ENCODE assay signal across 21 cellular contexts in the genomic region with DNA sequence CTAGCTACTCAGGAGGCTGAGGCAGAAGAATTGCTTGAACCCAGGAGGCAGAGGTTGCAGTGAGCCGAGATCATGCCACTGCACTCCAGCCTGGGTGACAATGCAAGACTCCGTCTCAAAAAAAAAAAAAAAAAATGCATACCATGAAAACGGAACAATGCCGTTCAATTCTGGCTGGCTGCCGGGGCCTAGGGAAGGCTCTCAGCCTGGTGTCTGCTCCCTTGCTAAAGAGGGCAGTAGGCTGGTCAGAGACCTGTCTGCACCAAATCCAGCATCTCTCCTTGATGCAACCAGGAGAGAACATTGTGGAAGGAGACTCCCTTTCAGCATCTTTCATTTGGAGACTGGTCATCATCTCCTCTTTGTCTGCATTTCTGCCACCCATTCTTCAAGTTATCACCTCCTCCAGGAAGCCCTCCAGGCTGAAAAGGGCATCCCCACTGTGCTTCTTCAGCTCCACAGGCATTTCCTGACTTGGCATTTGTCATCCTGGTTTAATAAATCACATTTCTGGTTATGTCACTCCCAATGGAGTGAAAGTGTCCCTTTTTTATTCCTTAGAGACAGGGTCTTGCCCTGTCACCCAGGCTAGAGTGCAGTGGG. TPM values are rescaled to one million over a fixed set of nuclear protein-coding genes. Genes with fewer than 3 reads are reported as not detected.
DNase-seq lines count a peak whose midpoint lies in the region; ATAC-seq, FAIRE-seq and TF ChIP-seq lines count a peak whose summit lies in the region.
"Had no signal": no experiment of that assay in that cellular context is flagged by ENCODE, and none has a peak within 500 bp of the region (broad histone marks: within the 10 kb centered on the region; RNA-seq: fewer than 3 reads in every experiment).

No MANE protein-coding gene starts in this region.

- H4K5ac ChIP-seq in H1 (ENCODE audit: insufficient read length, low read depth, low read length): no peak overlapping the region

- no peak overlapping the region; the same call in 1 of the 2 replicates for H2AK5ac ChIP-seq in H1 (ENCODE audit: low read depth, low read length)
- no peak overlapping the region for H2AK5ac ChIP-seq in trophoblast cell (ENCODE audit: low read length)

- no peak overlapping the region for H3K27ac ChIP-seq in A673 (ENCODE audit: low read depth, low read length, poor library complexity, severe bottlenecking)
- no peak overlapping the region for H3K27ac ChIP-seq in H1 (ENCODE audit: low read depth, low read length)
- no peak overlapping the region for H3K27ac ChIP-seq in trophoblast cell (ENCODE audit: low read depth, low read length)
- no peak overlapping the region for H3K27ac ChIP-seq in brain microvascular endothelial cell
- H3K27ac ChIP-seq: C4-2B, HL-60 had no signal

- H2BK12ac ChIP-seq in H1 (ENCODE audit: low read depth, low read length) (0 out of 2 replicates have a peak overlapping the region, but pooled peaks have one; percentile 50), trophoblast cell (ENCODE audit: low read length) (no peak overlapping the region)

- FAIRE-seq in H1 (lab: Jason Lieb, UNC): no peak
- FAIRE-seq: GM12878 had no signal

- 91% methylated on average over 3 of the region's 5 CpGs; no CpG with 5 or more reads in 1 of the 2 experiments for WGBS in H1 (ENCODE audit: extremely low coverage in 1 of 2, insufficient coverage in 1 of 2, insufficient read length in 1 of 2, insufficient replicate concordance in 2 of 2, low coverage in 1 of 2, low lambda C conversion rate in 2 of 2, missing lambda C conversion rate in 1 of 2), 2 experiments
- WGBS in trophoblast cell (ENCODE audit: extremely low coverage, insufficient coverage, insufficient read length): no CpG with 5 or more reads among the region's 5 CpGs

- BruUV-seq in A673 (replicated peaks; lab: Mats Ljungman, UMichigan): no TSS peak

- H3K9me3 ChIP-seq in A673 (ENCODE audit: low read depth, low read length, poor library complexity, severe bottlenecking): no peaks in the 10 kb centered on the region
- no peaks in the 10 kb centered on the region for H3K9me3 ChIP-seq in NT2/D1 (ENCODE audit: insufficient read depth, low read length)
- H3K9me3 ChIP-seq in H1 (ENCODE audit: insufficient read depth in 2 of 2, low read depth in 1 of 2, low read length in 1 of 2): no peaks in the 10 kb centered on the region
- H3K9me3 ChIP-seq in trophoblast cell (ENCODE audit: insufficient read depth, low read depth, low read length): no peaks in the 10 kb centered on the region

- H2BK120ac ChIP-seq in H1 (replicated peaks; ENCODE audit: low read depth, low read length) (no peak overlapping the region), trophoblast cell (ENCODE audit: insufficient read depth, low read length, poor library complexity) (no peak overlapping the region)

- no peak for TF ChIP-seq RAD21 in H1 (IDR thresholded peaks at IDR 0.05 in 1 of 2, conservative IDR thresholded peaks at IDR 0.05 in 1 of 2; ENCODE audit: low read depth in 2 of 2, low read length in 2 of 2)

- no peak for TF ChIP-seq POLR2A in H1 (IDR thresholded peaks at IDR 0.05; ENCODE audit: control extremely low read depth in 1 of 2, low read depth in 2 of 2, low read length in 2 of 2)

- H3K18ac ChIP-seq in H1 (ENCODE audit: extremely low read depth, low read length) (no peak overlapping the region), trophoblast cell (ENCODE audit: low read length) (no peak overlapping the region)

- ATAC-seq in HG03108 (IDR thresholded peaks at IDR 0.05; ENCODE audit: unreplicated experiment): no peak
- ATAC-seq: GM12878 had no signal

- H3K4ac ChIP-seq in H1 (replicated peaks; ENCODE audit: insufficient read length, low read depth, low read length) (no peak overlapping the region), trophoblast cell (ENCODE audit: low read depth, low read length) (no peak overlapping the region)

- H3K36me3 ChIP-seq in A673 (ENCODE audit: insufficient read depth, low read length, poor library complexity, severe bottlenecking) (no peaks in the 10 kb centered on the region), NT2/D1 (ENCODE audit: insufficient read depth, insufficient read length, low read length) (no peaks in the 10 kb centered on the region), H1 (ENCODE audit: control insufficient read depth in 2 of 4, insufficient read depth in 4 of 4, low read length in 3 of 4) (no peaks in the 10 kb centered on the region), trophoblast cell (ENCODE audit: control insufficient read depth in 1 of 2, insufficient read depth in 2 of 2, low read length in 2 of 2) (no peaks in the 10 kb centered on the region), brain microvascular endothelial cell (replicated peaks) (no peaks in the 10 kb centered on the region)

- H2BK5ac ChIP-seq in H1 (ENCODE audit: low read depth, low read length) (no peak overlapping the region), trophoblast cell (ENCODE audit: low read depth, low read length, poor library complexity) (no peak overlapping the region)

- no peaks in the 10 kb centered on the region for H4K20me1 ChIP-seq in H1 (replicated peaks in 1 of 2; ENCODE audit: control insufficient read depth in 1 of 2, insufficient read depth in 2 of 2, low read length in 2 of 2)

- in situ Hi-C loops in brain microvascular endothelial cell (cut with HindIII; ENCODE audit: low pct_ligation_motif_present, low sequenced_read_pairs): no loop called here

- no peak overlapping the region for H4K12ac ChIP-seq in trophoblast cell (ENCODE audit: low read depth, low read length)

- H4K8ac ChIP-seq in H1 (ENCODE audit: extremely low read depth, insufficient read depth, low read length): no peak overlapping the region
- H4K8ac ChIP-seq in trophoblast cell (ENCODE audit: low read depth, low read length): no peak overlapping the region

- H2AFZ ChIP-seq in H1 (ENCODE audit: low read length): no peak overlapping the region
- no peak overlapping the region for H2AFZ ChIP-seq in trophoblast cell (ENCODE audit: insufficient read depth, low read length, poor library complexity)

- POLR2A ChIA-PET in A673 (lab: Charles Lee; ENCODE audit: low non-redundant PET): no interaction called here
- POLR2A ChIA-PET in H1 (lab: Charles Lee; ENCODE audit: partially characterized antibody): no interaction called here

- H3K79me2 ChIP-seq in H1 (ENCODE audit: control insufficient read depth in 1 of 2, insufficient read depth in 2 of 2, low read length in 2 of 2) (no peaks in the 10 kb centered on the region), trophoblast cell (ENCODE audit: control insufficient read depth, insufficient read depth, low read length, poor library complexity) (no peaks in the 10 kb centered on the region)

- TF ChIP-seq CTCF in A673 (conservative IDR thresholded peaks at IDR 0.05; ENCODE audit: low read depth, low read length) (no peak), H1 (IDR thresholded peaks at IDR 0.05; ENCODE audit: control extremely low read depth in 1 of 3, insufficient read depth in 1 of 3, low read depth in 1 of 3, low read length in 3 of 3) (no peak), brain microvascular endothelial cell (IDR thresholded peaks at IDR 0.05; ENCODE audit: low read depth, low read length, missing control alignments) (no peak)

- no peaks in the 10 kb centered on the region for H3K23me2 ChIP-seq in H1 (ENCODE audit: low read depth, low read length)

- no peak overlapping the region for H3K4me3 ChIP-seq in A673 (ENCODE audit: low read depth, low read length, poor library complexity, severe bottlenecking)
- no peak overlapping the region for H3K4me3 ChIP-seq in NT2/D1 (ENCODE audit: insufficient read length, low read depth)
- no peak overlapping the region for H3K4me3 ChIP-seq in H1 (ENCODE audit: extremely low read depth in 1 of 4, insufficient read depth in 2 of 4, low read depth in 3 of 4, low read length in 4 of 4)
- no peak overlapping the region for H3K4me3 ChIP-seq in trophoblast cell (ENCODE audit: low read depth, low read length)
- H3K4me3 ChIP-seq in brain microvascular endothelial cell (ENCODE audit: low read depth, low read length): no peak overlapping the region
- H3K4me3 ChIP-seq: GM12878 had no signal

- H3K79me1 ChIP-seq in H1 (ENCODE audit: low read depth, low read length) (no peaks in the 10 kb centered on the region), trophoblast cell (ENCODE audit: low read length) (no peaks in the 10 kb centered on the region)

- no peak for TF ChIP-seq EP300 in H1 (IDR thresholded peaks at IDR 0.05; ENCODE audit: borderline replicate concordance in 1 of 2, low read depth in 2 of 2, low read length in 2 of 2)

- H3K4me1 ChIP-seq in A673 (ENCODE audit: insufficient read depth, low read length, poor library complexity, severe bottlenecking) (peaks cover 3% of the 10 kb centered on the region), NT2/D1 (ENCODE audit: insufficient read depth, insufficient read length) (peaks cover 10% of the 10 kb centered on the region), H1 (replicated peaks in 1 of 4; ENCODE audit: control insufficient read depth in 3 of 4, insufficient read depth in 4 of 4, low read length in 3 of 4) (peaks cover 3 to 16% (median 9%) of the 10 kb centered on the region in 4 experiments), trophoblast cell (ENCODE audit: control insufficient read depth in 1 of 2, insufficient read depth in 2 of 2, low read length in 2 of 2) (peaks cover 7 to 17% of the 10 kb centered on the region in 2 experiments)

- no peak overlapping the region for H2BK15ac ChIP-seq in H1 (ENCODE audit: low read length)

- intact Hi-C loops in A673 (cut with micrococcal nuclease; ENCODE audit: unreplicated experiment): loop anchor here (5.0 to 10.0 kb wide), 2 partner anchors 83 to 210 kb away; a partner anchor contains a TSS

- no peak overlapping the region for H3K23ac ChIP-seq in H1 (ENCODE audit: insufficient read length)
- H3K23ac ChIP-seq in trophoblast cell (ENCODE audit: low read length): no peak overlapping the region

- H3K14ac ChIP-seq in H1 (ENCODE audit: insufficient read length): no peak overlapping the region
- no peak overlapping the region for H3K14ac ChIP-seq in trophoblast cell (ENCODE audit: low read length)

- no peaks in the 10 kb centered on the region for H3K27me3 ChIP-seq in A673 (replicated peaks; ENCODE audit: insufficient read depth, low read depth, low read length, poor library complexity)
- peaks cover 7% of the 10 kb centered on the region for H3K27me3 ChIP-seq in NT2/D1 (ENCODE audit: insufficient read depth, insufficient read length)
- H3K27me3 ChIP-seq in H1 (replicated peaks in 1 of 4; ENCODE audit: control insufficient read depth in 3 of 4, extremely low read depth in 1 of 4, insufficient read depth in 3 of 4, low read length in 3 of 4): no peaks in the 10 kb centered on the region
- no peaks in the 10 kb centered on the region for H3K27me3 ChIP-seq in trophoblast cell (ENCODE audit: insufficient read depth, low read length)
- no peaks in the 10 kb centered on the region for H3K27me3 ChIP-seq in brain microvascular endothelial cell (replicated peaks)

- H3K9ac ChIP-seq in NT2/D1 (ENCODE audit: insufficient read length, low read depth) (peak overlapping the region; percentile 42), H1 (replicated peaks in 1 of 4; ENCODE audit: extremely low read depth in 1 of 4, low read depth in 3 of 4, low read length in 3 of 4) (no peak overlapping the region), trophoblast cell (ENCODE audit: low read length) (no peak overlapping the region)

- no peak overlapping the region for H3K4me2 ChIP-seq in H1 (ENCODE audit: insufficient read depth in 1 of 2, low read depth in 2 of 2, low read length in 2 of 2)
- H3K4me2 ChIP-seq in trophoblast cell (ENCODE audit: low read length): no peak overlapping the region

- H2BK20ac ChIP-seq in H1 (ENCODE audit: low read length): no peak overlapping the region

- CTCF ChIA-PET in A673 (lab: Charles Lee): interaction anchor here (0.6 to 0.7 kb wide), 2 partner anchors 190 to 331 kb away, joined by 3 to 4 read pairs; no protein-coding TSS in a partner anchor
- CTCF ChIA-PET in H1 (lab: Charles Lee; ENCODE audit: partially characterized antibody): interaction anchor here (1.0 to 5.5 kb wide), 14 partner anchors 10 to 669 kb away, joined by 3 to 50 read pairs (median 6); no protein-coding TSS in a partner anchor

- no peak overlapping the region for H3K56ac ChIP-seq in H1 (replicated peaks; ENCODE audit: insufficient read length, low read depth, low read length)

- DNase-seq in A673 (ENCODE audit: low spot score) (peak; percentile 52), NT2/D1 (ENCODE audit: low read depth, low spot score) (no peak), H1 (ENCODE audit: low read depth in 1 of 2, low spot score in 2 of 2) (no peak), trophoblast cell (peak; percentile 50 to 61), brain microvascular endothelial cell (no peak), NCI-H1417 treated with DMSO at 0.1 percent for 48 hours (lab: John Stamatoyannopoulos, UW) (no peak), cerebellum (ENCODE audit: low spot score) (no peak)
- DNase-seq: AML-193; CD4-positive, alpha-beta T cell; DMS153; DMS79; GF-D8; GOT3; H9 had no signal

- no peak overlapping the region for H4K91ac ChIP-seq in H1 (replicated peaks; ENCODE audit: insufficient read length, low read length)
- no peak overlapping the region for H4K91ac ChIP-seq in trophoblast cell (ENCODE audit: low read depth, low read length)

RNA-seq across cellular contexts. Expression of a gene that starts 24.7 kb away (rescaled TPM):
- 0.30 TPM in 1 of 2 replicates, not detected in the other for total RNA-seq in A673 (2021)
- 0.44 TPM in 1 of 2 replicates, not detected in the other for total RNA-seq in H1 (2021; fragmentation: NEBNext Ultra II Directional; extraction: Animal tissue kit (Norgen Biotek cat#: 25700))
- polyA plus RNA-seq in H1 (2011; rRNA removed): 0.18 and 0.20 TPM in 2 replicates
- polyA plus RNA-seq in H1 (2011; cell fraction: cytosol; rRNA removed): 0.28 TPM
- not detected for polyA plus RNA-seq in H1 (2011; cell fraction: nucleus; rRNA removed)
- 0.67 TPM in 1 of 4 replicates, not detected in the others for polyA plus RNA-seq in H1 (2012, experiment 1 of 2)
- not detected for polyA plus RNA-seq in H1 (2012, experiment 2 of 2)
- 0.10 TPM for polyA plus RNA-seq in H1 (2013, experiment 1 of 2)
- 0.22 TPM for polyA plus RNA-seq in H1 (2013, experiment 2 of 2)
- not detected in 2 replicates for polyA minus RNA-seq in H1 (2011; rRNA and poly(A)+ RNA removed)
- polyA minus RNA-seq in H1 (2011; cell fraction: cytosol; rRNA and poly(A)+ RNA removed): not detected
- not detected for polyA minus RNA-seq in H1 (2011; cell fraction: nucleus; rRNA and poly(A)+ RNA removed)
- polyA plus RNA-seq in trophoblast cell (2013): 0.12 TPM in 1 of 2 replicates, not detected in the other
- not detected for total RNA-seq in cerebellum
- total RNA-seq: A172; CD4-positive, alpha-beta T cell; Daoy; GM12878; HT1080 had no signal
- polyA plus RNA-seq: GM12878 had no signal

Comparison
In these comparisons a context has a peak if more than half of its experiments do, and no peak if none do; other contexts are left out.
1. DNase-seq: peak in A673 (single experiment) and trophoblast cell (2 of 2); none in NT2/D1 (single experiment), H1 (0 of 2), brain microvascular endothelial cell (single experiment), NCI-H1417 treated with DMSO at 0.1 percent for 48 hours (single experiment) and cerebellum (single experiment).